In the genomic region with DNA sequence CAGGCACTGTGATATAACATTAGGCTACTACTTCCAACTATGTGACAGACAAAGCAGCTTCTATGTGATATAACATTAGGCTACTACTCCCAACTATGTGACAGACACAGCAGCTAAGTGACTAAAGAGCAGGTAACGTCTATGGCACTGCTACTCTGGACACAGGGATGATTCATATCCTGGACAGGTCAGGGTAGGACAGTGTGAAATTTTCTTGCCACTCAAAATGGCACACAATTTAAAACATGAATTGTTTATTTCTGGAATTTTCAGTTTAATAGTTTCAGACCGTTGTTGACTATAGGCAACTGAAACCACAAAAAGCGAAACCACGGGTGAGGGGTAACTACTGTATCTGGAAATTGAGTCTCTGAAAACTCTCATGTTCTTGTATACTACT, we compare ENCODE assay signal across 15 cellular contexts. TPM values are rescaled to one million over a fixed set of nuclear protein-coding genes. Genes with fewer than 3 reads are reported as not detected.
DNase-seq lines count a peak whose midpoint lies in the region; ATAC-seq, FAIRE-seq and TF ChIP-seq lines count a peak whose summit lies in the region.
"Had no signal": no experiment of that assay in that cellular context is flagged by ENCODE, and none has a peak within 500 bp of the region (broad histone marks: within the 10 kb centered on the region; RNA-seq: fewer than 3 reads in every experiment).

No MANE protein-coding gene starts in this region.

- peak overlapping the region; percentile 37 for H3K4me3 ChIP-seq in NB4 (ENCODE audit: low read depth, low read length)
- H3K4me3 ChIP-seq in bronchial epithelial cell (ENCODE audit: low read depth, low read length) = no peak overlapping the region
- H3K4me3 ChIP-seq: gastroesophageal sphincter, left lung, suprapubic skin had no signal

- H3K4me1 Mint-ChIP-seq in activated T-cell treated with anti-CD3 and anti-CD28 coated beads, Interleukin-2, amount 50 U/mL, for 4 hours (ENCODE audit: low read depth) = peaks cover 30% of the 10 kb centered on the region
- peaks cover 15% of the 10 kb centered on the region for H3K4me1 Mint-ChIP-seq in stimulated activated memory B cell treated with anti-CD40 and anti-IgM and Interleukin-4, amounts not matched to agents 10 μg/mL and 1 μg/mL and 100 μg/mL, for 72 hours
- H3K4me1 Mint-ChIP-seq in progenitor cell of endocrine pancreas (ENCODE audit: low read depth) = peaks cover 12% of the 10 kb centered on the region

- peak overlapping the region; percentile 51 for H3K4me3 Mint-ChIP-seq in activated T-cell treated with anti-CD3 and anti-CD28 coated beads, Interleukin-2, amount 50 U/mL, for 4 hours
- H3K4me3 Mint-ChIP-seq in stimulated activated memory B cell treated with anti-CD40 and anti-IgM and Interleukin-4, amounts not matched to agents 10 μg/mL and 1 μg/mL and 100 μg/mL, for 72 hours = peak overlapping the region; percentile 22
- no peak overlapping the region for H3K4me3 Mint-ChIP-seq in progenitor cell of endocrine pancreas (ENCODE audit: low read depth)

- H3K27ac Mint-ChIP-seq in stimulated activated memory B cell treated with anti-CD40 and anti-IgM and Interleukin-4, amounts not matched to agents 10 μg/mL and 1 μg/mL and 100 μg/mL, for 72 hours = no peak overlapping the region
- H3K27ac Mint-ChIP-seq in progenitor cell of endocrine pancreas = no peak overlapping the region

- TF ChIP-seq POLR2A in NB4 (IDR thresholded peaks at IDR 0.05; ENCODE audit: extremely low read depth, insufficient read length) (no peak), H54 (IDR thresholded peaks at IDR 0.05; ENCODE audit: low read depth, low read length) (no peak)

- no peaks in the 10 kb centered on the region for H3K36me3 ChIP-seq in bronchial epithelial cell (ENCODE audit: control insufficient read depth, insufficient read depth, low read length)
- H3K36me3 ChIP-seq: gastroesophageal sphincter, left lung, suprapubic skin had no signal

- FAIRE-seq in bronchial epithelial cell (lab: Jason Lieb, UNC) (no peak), H54 (lab: Jason Lieb, UNC) (no peak)

- H3K36me3 Mint-ChIP-seq in activated T-cell treated with anti-CD3 and anti-CD28 coated beads, Interleukin-2, amount 50 U/mL, for 4 hours (ENCODE audit: insufficient read depth) = peaks cover 11% of the 10 kb centered on the region
- no peaks in the 10 kb centered on the region for H3K36me3 Mint-ChIP-seq in stimulated activated memory B cell treated with anti-CD40 and anti-IgM and Interleukin-4, amounts not matched to agents 10 μg/mL and 1 μg/mL and 100 μg/mL, for 72 hours
- peaks cover 3% of the 10 kb centered on the region for H3K36me3 Mint-ChIP-seq in progenitor cell of endocrine pancreas (ENCODE audit: insufficient read depth)

- ATAC-seq in activated T-cell treated with anti-CD3 and anti-CD28 coated beads, Interleukin-2, amount 50 U/mL, for 4 hours = no peak
- ATAC-seq in stimulated activated memory B cell treated with anti-CD40 and anti-IgM and Interleukin-4, amounts not matched to agents 10 μg/mL and 1 μg/mL and 100 μg/mL, for 72 hours = no peak
- ATAC-seq: gastroesophageal sphincter, left lung had no signal

- no peaks in the 10 kb centered on the region for H3K27me3 Mint-ChIP-seq in activated T-cell treated with anti-CD3 and anti-CD28 coated beads, Interleukin-2, amount 50 U/mL, for 4 hours (ENCODE audit: low read depth)
- H3K27me3 Mint-ChIP-seq in stimulated activated memory B cell treated with anti-CD40 and anti-IgM and Interleukin-4, amounts not matched to agents 10 μg/mL and 1 μg/mL and 100 μg/mL, for 72 hours = no peaks in the 10 kb centered on the region
- no peaks in the 10 kb centered on the region for H3K27me3 Mint-ChIP-seq in progenitor cell of endocrine pancreas

- no peak for TF ChIP-seq CTCF in NB4 (IDR thresholded peaks at IDR 0.05; ENCODE audit: low read depth, low read length)
- no peak for TF ChIP-seq CTCF in bronchial epithelial cell (IDR thresholded peaks at IDR 0.05; ENCODE audit: insufficient read depth, low read length, severe bottlenecking)
- no peak for TF ChIP-seq CTCF in progenitor cell of endocrine pancreas (IDR thresholded peaks at IDR 0.05; ENCODE audit: unreplicated experiment)

- H3K27me3 ChIP-seq in bronchial epithelial cell (ENCODE audit: control insufficient read depth, insufficient read depth, low read length) = no peaks in the 10 kb centered on the region
- H3K27me3 ChIP-seq: left lung, suprapubic skin had no signal

- no peak for DNase-seq in activated T-cell treated with anti-CD3 and anti-CD28 coated beads, Interleukin-2, amount 50 U/mL, for 4 hours
- DNase-seq in activated T-cell treated with anti-CD3 and anti-CD28 coated beads, Interleukin-2, amount 50 U/mL, for 1 hour = no peak
- peak; percentile 25 for DNase-seq in NB4 (ENCODE audit: low read depth)
- peak; percentile 49 for DNase-seq in bronchial epithelial cell (ENCODE audit: low read depth)
- no peak for DNase-seq in NCI-H526 treated with DMSO at 0.1 percent for 48 hours (lab: John Stamatoyannopoulos, UW)
- DNase-seq in progenitor cell of endocrine pancreas (ENCODE audit: low spot score, unreplicated experiment) = no peak
- no peak for DNase-seq in H54 (ENCODE audit: insufficient read length, low spot score)
- DNase-seq: central memory CD4-positive, alpha-beta T cell; left lung; NCI-H2171 treated with DMSO at 0.1 percent for 48 hours; posterior cingulate gyrus; stimulated activated CD4-positive, alpha-beta T cell treated with anti-CD3 and anti-CD28 coated beads, Interleukin-4, amount 100 ng/mL, for 24 hours had no signal

- H3K9me3 Mint-ChIP-seq in activated T-cell treated with anti-CD3 and anti-CD28 coated beads, Interleukin-2, amount 50 U/mL, for 4 hours = no peaks in the 10 kb centered on the region
- H3K9me3 Mint-ChIP-seq in stimulated activated memory B cell treated with anti-CD40 and anti-IgM and Interleukin-4, amounts not matched to agents 10 μg/mL and 1 μg/mL and 100 μg/mL, for 72 hours = no peaks in the 10 kb centered on the region
- no peaks in the 10 kb centered on the region for H3K9me3 Mint-ChIP-seq in progenitor cell of endocrine pancreas (ENCODE audit: low read depth)

RNA-seq across cellular contexts. Expression of a gene that starts 5.1 kb away (rescaled TPM):
- total RNA-seq in activated T-cell treated with anti-CD3 and anti-CD28 coated beads, Interleukin-2, amount 50 U/mL, for 4 hours = 10 to 100 TPM; 47.7 to 74.5 (median 65.2) TPM
- total RNA-seq in bronchial epithelial cell (0.26 TPM in 2 replicates), progenitor cell of endocrine pancreas (22.8 and 23.9 TPM in 2 replicates)

RNA-seq across cellular contexts. Expression of a gene that starts 5.3 kb away (rescaled TPM):
- 10 to 100 TPM; 28.0 to 35.8 (median 29.5) TPM for total RNA-seq in activated T-cell treated with anti-CD3 and anti-CD28 coated beads, Interleukin-2, amount 50 U/mL, for 4 hours
- total RNA-seq in bronchial epithelial cell (12.9 and 16.5 TPM in 2 replicates), progenitor cell of endocrine pancreas (29.8 and 30.6 TPM in 2 replicates)

Comparison
In these comparisons a context has a peak if more than half of its experiments do, and no peak if none do; other contexts are left out.
1. DNase-seq: peak in NB4 (single experiment) and bronchial epithelial cell (single experiment); none in activated T-cell treated with anti-CD3 and anti-CD28 coated beads, Interleukin-2, amount 50 U/mL, for 4 hours (single experiment), activated T-cell treated with anti-CD3 and anti-CD28 coated beads, Interleukin-2, amount 50 U/mL, for 1 hour (single experiment), NCI-H526 treated with DMSO at 0.1 percent for 48 hours (single experiment), progenitor cell of endocrine pancreas (single experiment) and H54 (single experiment).
2. RNA of a gene that starts 5.1 kb away (total RNA-seq): 47.7 to 74.5 TPM in activated T-cell treated with anti-CD3 and anti-CD28 coated beads, Interleukin-2, amount 50 U/mL, for 4 hours and 22.8 to 23.9 TPM in progenitor cell of endocrine pancreas; 0.26 TPM in bronchial epithelial cell; every median in the first group is over 10 times any median in the second.